ENCODE assay signal across 32 cellular contexts in genomic region chr1:57752847-57753246, GRCh38.
"Had no signal": no experiment of that assay in that cellular context is flagged by ENCODE, and none has a peak within 500 bp of the region (broad histone marks: within the 10 kb centered on the region; RNA-seq: fewer than 3 reads in every experiment).

No MANE protein-coding gene starts in this region.

- ATAC-seq: naive thymus-derived CD4-positive, alpha-beta T cell; natural killer cell; right cardiac atrium; right lobe of liver; stimulated activated memory B cell treated with anti-CD40 and anti-IgM and Interleukin-4, amounts not matched to agents 10 μg/mL and 1 μg/mL and 100 μg/mL, for 72 hours; stimulated activated naive CD8-positive, alpha-beta T cell treated with anti-CD3 and anti-CD28 coated beads, Interleukin-15, amount 100 ng/mL, for 72 hours; stimulated activated naive CD8-positive, alpha-beta T cell treated with anti-CD3 and anti-CD28 coated beads, Interleukin-15, Interleukin-2, amounts not matched to agents 100 U/mL and 50 U/mL, for 24 hours; upper lobe of right lung had no signal

- H3K4me3 Mint-ChIP-seq: naive thymus-derived CD4-positive, alpha-beta T cell; natural killer cell; nephron; neural progenitor cell; stimulated activated memory B cell treated with anti-CD40 and anti-IgM and Interleukin-4, amounts not matched to agents 10 μg/mL and 1 μg/mL and 100 μg/mL, for 72 hours; stimulated activated naive CD8-positive, alpha-beta T cell treated with anti-CD3 and anti-CD28 coated beads, Interleukin-15, amount 100 ng/mL, for 72 hours; type B pancreatic cell had no signal

- H3K4me3 ChIP-seq: neural progenitor cell, ovary, right lobe of liver, sigmoid colon, skin epidermis, smooth muscle cell, spleen, suprapubic skin, testis, tibial artery, transverse colon, upper lobe of right lung, uterus had no signal

- H3K27me3 ChIP-seq: neural progenitor cell, ovary, right lobe of liver, sigmoid colon, spleen, suprapubic skin, testis, tibial artery, transverse colon, upper lobe of right lung, uterus had no signal

- H3K9me3 Mint-ChIP-seq: nephron; neural progenitor cell; stimulated activated memory B cell treated with anti-CD40 and anti-IgM and Interleukin-4, amounts not matched to agents 10 μg/mL and 1 μg/mL and 100 μg/mL, for 72 hours; stimulated activated naive CD8-positive, alpha-beta T cell treated with anti-CD3 and anti-CD28 coated beads, Interleukin-15, amount 100 ng/mL, for 72 hours; type B pancreatic cell had no signal

- H3K4me1 ChIP-seq: parathyroid adenoma, right lobe of liver, sigmoid colon, spleen, suprapubic skin, testis, tibial artery, transverse colon, upper lobe of right lung, uterus had no signal

- DNase-seq: naive thymus-derived CD4-positive, alpha-beta T cell; natural killer cell; occipital lobe; ovary; posterior cingulate gyrus; right cardiac atrium; right lobe of liver; sigmoid colon; spleen; stimulated activated CD4-positive, alpha-beta T cell treated with anti-CD3 and anti-CD28 coated beads, Interleukin-12 subunit alpha, Interleukin-12 subunit beta, amount 100 ng/mL, for 4 hours; stimulated activated CD4-positive, alpha-beta T cell treated with anti-CD3 and anti-CD28 coated beads, Interleukin-1b, Interleukin-23, amount 100 ng/mL, for 48 hours; stimulated activated CD4-positive, alpha-beta T cell treated with anti-CD3 and anti-CD28 coated beads, Interleukin-4, amount 100 ng/mL, for 1 hour; stimulated activated CD4-positive, alpha-beta T cell treated with anti-CD3 and anti-CD28 coated beads, Interleukin-4, amount 100 ng/mL, for 4 hours; stimulated activated CD8-positive, alpha-beta memory T cell treated with anti-CD3 and anti-CD28 coated beads, Interleukin-4, amount 100 ng/mL, for 48 hours; stimulated activated naive CD4-positive, alpha-beta T cell; stimulated activated naive CD8-positive, alpha-beta T cell treated with anti-CD3 and anti-CD28 coated beads, Interleukin-15, amount 100 ng/mL, for 72 hours; stimulated activated naive CD8-positive, alpha-beta T cell treated with anti-CD3 and anti-CD28 coated beads, Interleukin-15, Interleukin-2, amounts not matched to agents 100 U/mL and 50 U/mL, for 24 hours; substantia nigra; testis; tibial artery; transverse colon; upper lobe of right lung; uterus had no signal

- H3K36me3 ChIP-seq: neural progenitor cell, ovary, right lobe of liver, sigmoid colon, spleen, suprapubic skin, tibial artery, transverse colon, upper lobe of right lung, uterus had no signal

- H3K9ac ChIP-seq: neural progenitor cell, parathyroid adenoma had no signal

- H3K27ac Mint-ChIP-seq: naive thymus-derived CD4-positive, alpha-beta T cell; natural killer cell; nephron; neural progenitor cell; progenitor cell of endocrine pancreas; stimulated activated memory B cell treated with anti-CD40 and anti-IgM and Interleukin-4, amounts not matched to agents 10 μg/mL and 1 μg/mL and 100 μg/mL, for 72 hours; stimulated activated naive CD8-positive, alpha-beta T cell treated with anti-CD3 and anti-CD28 coated beads, Interleukin-15, amount 100 ng/mL, for 72 hours; type B pancreatic cell had no signal

- H3K36me3 Mint-ChIP-seq: naive thymus-derived CD4-positive, alpha-beta T cell; natural killer cell; neural progenitor cell; stimulated activated memory B cell treated with anti-CD40 and anti-IgM and Interleukin-4, amounts not matched to agents 10 μg/mL and 1 μg/mL and 100 μg/mL, for 72 hours; type B pancreatic cell had no signal

- H3K9me3 ChIP-seq: ovary, right lobe of liver, sigmoid colon, spleen, suprapubic skin, testis, tibial artery, transverse colon, upper lobe of right lung, uterus had no signal

- H3K4me1 Mint-ChIP-seq: naive thymus-derived CD4-positive, alpha-beta T cell; natural killer cell; nephron; stimulated activated memory B cell treated with anti-CD40 and anti-IgM and Interleukin-4, amounts not matched to agents 10 μg/mL and 1 μg/mL and 100 μg/mL, for 72 hours; stimulated activated naive CD8-positive, alpha-beta T cell treated with anti-CD3 and anti-CD28 coated beads, Interleukin-15, amount 100 ng/mL, for 72 hours had no signal

- H3K27ac ChIP-seq: neural progenitor cell, ovary, parathyroid adenoma, right lobe of liver, sigmoid colon, skin epidermis, spleen, suprapubic skin, testis, tibial artery, transverse colon, upper lobe of right lung, uterus had no signal
